ENCODE assay signal across 8 cellular contexts in genomic region chr9:35660966-35661413, GRCh38. TPM values are rescaled to one million over a fixed set of nuclear protein-coding genes. Genes with fewer than 3 reads are reported as not detected.
DNase-seq lines count a peak whose midpoint lies in the region; ATAC-seq and TF ChIP-seq lines count a peak whose summit lies in the region.

No MANE protein-coding gene starts in this region.

- H3K27me3 ChIP-seq in ACC112 (ENCODE audit: insufficient read depth, low read length) (no peaks in the 10 kb centered on the region), GM23248 (replicated peaks; ENCODE audit: insufficient read depth) (no peaks in the 10 kb centered on the region)

- H3K4me3 ChIP-seq in ACC112 (ENCODE audit: low read depth, low read length) (no peak overlapping the region), GM23248 (no peak overlapping the region), astrocyte of the spinal cord (ENCODE audit: low read depth, low read length) (no peak overlapping the region)

- H4K20me1 ChIP-seq in GM23248 (ENCODE audit: insufficient read depth) = no peaks in the 10 kb centered on the region

- H3K4me1 ChIP-seq in ACC112 (ENCODE audit: control insufficient read depth, insufficient read depth, low read length, unreplicated experiment) (peaks cover 65% of the 10 kb centered on the region), GM23248 (ENCODE audit: insufficient read depth) (peaks cover 18% of the 10 kb centered on the region)

- H3K79me2 ChIP-seq in ACC112 (ENCODE audit: control insufficient read depth, insufficient read depth, low read length, unreplicated experiment) (peaks cover 29% of the 10 kb centered on the region), GM23248 (ENCODE audit: insufficient read depth) (peaks cover 18% of the 10 kb centered on the region; the same call in 1 of the 2 replicates)

- H3K9ac ChIP-seq in GM23248 = no peak overlapping the region

- no peak overlapping the region for H3K4me2 ChIP-seq in GM23248 (ENCODE audit: unreplicated experiment)

- H2AFZ ChIP-seq in ACC112 (ENCODE audit: low read length, unreplicated experiment) (no peak overlapping the region), GM23248 (no peak overlapping the region)

- no peaks in the 10 kb centered on the region for H3K9me2 ChIP-seq in GM23248 (ENCODE audit: insufficient read depth)

- in situ Hi-C loops in GM23248 (cut with MboI) = no loop called here
- in situ Hi-C loops in astrocyte of the spinal cord (cut with HindIII; ENCODE audit: low sequenced_read_pairs) = no loop called here

- peak; percentile 53 for DNase-seq in GM23248
- peak; percentile 49 for DNase-seq in astrocyte of the spinal cord (ENCODE audit: low read depth, low spot score)
- peak; percentile 30 to 41 for DNase-seq in lung microvascular endothelial cell (ENCODE audit: low read depth in 2 of 2)
- no peak for DNase-seq in NK-92 treated with Interleukin-12 subunit alpha and Interleukin-12 subunit beta, amount 100 ng/mL, for 24 hours (lab: John Stamatoyannopoulos, UW)

- ATAC-seq in GM21576 (IDR thresholded peaks at IDR 0.05; ENCODE audit: unreplicated experiment) (no peak), HG03571 (IDR thresholded peaks at IDR 0.05; ENCODE audit: unreplicated experiment) (no peak), HG02610 (IDR thresholded peaks at IDR 0.05; ENCODE audit: unreplicated experiment) (no peak)

- H3K9me3 ChIP-seq in GM23248 (ENCODE audit: low read depth) = no peaks in the 10 kb centered on the region

- H3F3A ChIP-seq in GM23248 (ENCODE audit: insufficient read depth) = peaks cover 32% of the 10 kb centered on the region

- peak; percentile 62 for TF ChIP-seq CTCF in astrocyte of the spinal cord (IDR thresholded peaks at IDR 0.05; ENCODE audit: low read depth, low read length)

- H3K27ac ChIP-seq in ACC112 (ENCODE audit: low read depth, low read length) = peak overlapping the region; percentile 99
- no peak overlapping the region for H3K27ac ChIP-seq in GM23248

- 60 to 63% methylated on average over 9 of the region's 9 CpGs for WGBS in GM23248 (ENCODE audit: low coverage in 1 of 2, low lambda C conversion rate in 2 of 2, missing lambda C conversion rate in 2 of 2), 2 experiments

- 0 out of 2 replicates have a peak, but pooled peaks cover 6% of the 10 kb centered on the region for H3K36me3 ChIP-seq in ACC112 (ENCODE audit: insufficient read depth, low read length)
- H3K36me3 ChIP-seq in GM23248 (ENCODE audit: low read depth) = peaks cover 5% of the 10 kb centered on the region; the same call in 1 of the 2 replicates

RNA-seq across cellular contexts. Expression of gene CCDC107, which starts 2.9 kb away (rescaled TPM):
- total RNA-seq in GM23248 (2014; rRNA removed; shearing (Covaris generic)) = 20.5 and 28.6 TPM in 2 replicates
- polyA plus RNA-seq in GM23248 (2016; fragmentation: Nextera tagmentation; extraction: Ambion mirVana) = 52.8 and 55.7 TPM in 2 replicates
- total RNA-seq in lung microvascular endothelial cell = 10.9 and 16.9 TPM in 2 replicates

RNA-seq across cellular contexts. Expression of gene RMRP, which starts 3.2 kb away (rescaled TPM):
- total RNA-seq in GM23248 (2014; rRNA removed; shearing (Covaris generic)) = 14,230 and 20,944 TPM in 2 replicates
- polyA plus RNA-seq in GM23248 (2016; fragmentation: Nextera tagmentation; extraction: Ambion mirVana) = not detected in 2 replicates
- 215,777 and 328,792 TPM in 2 replicates for total RNA-seq in lung microvascular endothelial cell

RNA-seq across cellular contexts. Expression of gene ARHGEF39, which starts 4.0 kb away (rescaled TPM):
- total RNA-seq in GM23248 (2014; rRNA removed; shearing (Covaris generic)) = 0.13 and 2.1 TPM in 2 replicates
- polyA plus RNA-seq in GM23248 (2016; fragmentation: Nextera tagmentation; extraction: Ambion mirVana) = 1.6 and 1.8 TPM in 2 replicates
- total RNA-seq in lung microvascular endothelial cell = under 0.01 and 0.44 TPM in 2 replicates

RNA-seq across cellular contexts. Expression of gene SIT1, which starts 10.3 kb away (rescaled TPM):
- not detected in 2 replicates for total RNA-seq in GM23248 (2014; rRNA removed; shearing (Covaris generic))
- 0.58 TPM in 1 of 2 replicates, not detected in the other for polyA plus RNA-seq in GM23248 (2016; fragmentation: Nextera tagmentation; extraction: Ambion mirVana)
- total RNA-seq in lung microvascular endothelial cell = not detected in 2 replicates

RNA-seq across cellular contexts. Expression of gene CA9, which starts 12.7 kb away (rescaled TPM):
- 3.4 and 4.3 TPM in 2 replicates for total RNA-seq in GM23248 (2014; rRNA removed; shearing (Covaris generic))
- 2.3 and 2.7 TPM in 2 replicates for polyA plus RNA-seq in GM23248 (2016; fragmentation: Nextera tagmentation; extraction: Ambion mirVana)
- 0.22 TPM in 1 of 2 replicates, not detected in the other for total RNA-seq in lung microvascular endothelial cell

Comparison
In these comparisons a context has a peak if more than half of its experiments do, and no peak if none do; other contexts are left out.
1. RNA of gene RMRP, which starts 3.2 kb away (total RNA-seq): 215,777 to 328,792 TPM in lung microvascular endothelial cell; 14,230 to 20,944 TPM in GM23248; every median in the first group is over 10 times any median in the second.